2 cellular contexts compared by ENCODE assay signal in genomic region chr4:6767341-6767724, GRCh38.
TF ChIP-seq lines count a peak whose summit lies in the region.

No MANE protein-coding gene starts in this region.

TF ChIP-seq in HCT116, 20 proteins besides CTCF, POLR2A, EP300 and RAD21:
- TF ChIP-seq EGR1 (IDR thresholded peaks at IDR 0.05; ENCODE audit: low read depth), result no peak
- no peak for TF ChIP-seq SIN3A (IDR thresholded peaks at IDR 0.05; ENCODE audit: low read depth)
- TF ChIP-seq YY1 (IDR thresholded peaks at IDR 0.05; ENCODE audit: extremely low read depth, insufficient replicate concordance, low read depth, low read length), result no peak
- TF ChIP-seq JUND (IDR thresholded peaks at IDR 0.05), result no peak
- TF ChIP-seq POLR2AphosphoS5 (IDR thresholded peaks at IDR 0.05; ENCODE audit: low read depth, low read length), result no peak
- TF ChIP-seq ZBTB33 (IDR thresholded peaks at IDR 0.05; ENCODE audit: extremely low read depth, insufficient replicate concordance, low read length), result no peak
- TF ChIP-seq ZNF274 (IDR thresholded peaks at IDR 0.05; ENCODE audit: low read depth, low read length), result no peak
- no peak for TF ChIP-seq EZH2phosphoT487 (IDR thresholded peaks at IDR 0.05; ENCODE audit: borderline replicate concordance)
- TF ChIP-seq CBX3 (IDR thresholded peaks at IDR 0.05; ENCODE audit: low read depth), result no peak

TF ChIP-seq in H1, 55 proteins besides CTCF, POLR2A, EP300 and RAD21:
- TF ChIP-seq TEAD4 (IDR thresholded peaks at IDR 0.05; ENCODE audit: low read depth, low read length) (no peak), NANOG (IDR thresholded peaks at IDR 0.05; ENCODE audit: insufficient read depth, low read depth, low read length, poor library complexity, severe bottlenecking) (no peak), POLR2AphosphoS5 (IDR thresholded peaks at IDR 0.05; ENCODE audit: low read depth, low read length) (no peak), CTBP2 (IDR thresholded peaks at IDR 0.05; ENCODE audit: borderline replicate concordance, insufficient read depth, insufficient read length, low read length) (no peak), GABPA (IDR thresholded peaks at IDR 0.05; ENCODE audit: borderline replicate concordance, insufficient read depth, low read length) (no peak), TCF12 (IDR thresholded peaks at IDR 0.05; ENCODE audit: low read depth, low read length) (no peak), BCL11A (IDR thresholded peaks at IDR 0.05; ENCODE audit: low read depth in 2 of 2, low read length in 2 of 2) (no peak), KDM5A (IDR thresholded peaks at IDR 0.05; ENCODE audit: low read length) (no peak), SUZ12 (IDR thresholded peaks at IDR 0.05; ENCODE audit: low read length) (no peak), USF2 (IDR thresholded peaks at IDR 0.05; ENCODE audit: low read length) (no peak), SRF (IDR thresholded peaks at IDR 0.05; ENCODE audit: low read depth, low read length) (no peak), TBP (IDR thresholded peaks at IDR 0.05; ENCODE audit: low read depth, low read length) (no peak), RXRA (IDR thresholded peaks at IDR 0.05; ENCODE audit: insufficient read depth, low read depth, low read length) (no peak), MAX (IDR thresholded peaks at IDR 0.05) (no peak), YY1 (IDR thresholded peaks at IDR 0.05; ENCODE audit: low read depth, low read length) (no peak), CHD7 (IDR thresholded peaks at IDR 0.05; ENCODE audit: insufficient replicate concordance, low read length) (no peak), SIN3A (conservative IDR thresholded peaks at IDR 0.05 in 1 of 2, IDR thresholded peaks at IDR 0.05 in 1 of 2; ENCODE audit: low read depth in 1 of 2, low read length in 2 of 2) (no peak), CBX5 (IDR thresholded peaks at IDR 0.05; ENCODE audit: low read depth, low read length) (no peak), ATF3 (IDR thresholded peaks at IDR 0.05; ENCODE audit: insufficient read depth, low read depth, low read length) (no peak)
